ENCODE assay signal across 31 cellular contexts in genomic region chr3:15819576-15819975, GRCh38.
"Had no signal": no experiment of that assay in that cellular context is flagged by ENCODE, and none has a peak within 500 bp of the region (broad histone marks: within the 10 kb centered on the region; RNA-seq: fewer than 3 reads in every experiment).

No MANE protein-coding gene starts in this region.

- H3K27ac ChIP-seq: ascending aorta, cardiac muscle cell, PC-9, RWPE1, VCaP had no signal

- H3K36me3 ChIP-seq: ascending aorta, cardiac muscle cell had no signal

- H3K27ac Mint-ChIP-seq: activated B cell treated with CpG ODN at 0.5 μM for 24 hours; activated CD8-positive, alpha-beta T cell treated with anti-CD3 and anti-CD28 coated beads for 36 hours; activated naive CD8-positive, alpha-beta T cell treated with anti-CD3 and anti-CD28 coated beads, Interleukin-2, amount 10 ng/mL, durations not matched to agents 7 days and 5 days; activated T-cell treated with anti-CD3 and anti-CD28 coated beads, Interleukin-2, amount 50 U/mL, for 24 hours; activated T-helper 2 cell treated with anti-CD3 and anti-CD28 coated beads, Interferon-gamma antibody, Interleukin-2, Interleukin-4, amounts not matched to agents 10 μg/mL and 5 μg/mL and 100 μg/mL, durations not matched to agents 14 hours and 24 hours and 36 hours; T-cell; T-helper 17 cell had no signal

- H2AFZ ChIP-seq: PC-9 had no signal

- H3K4me3 Mint-ChIP-seq: activated B cell treated with CpG ODN at 0.5 μM for 24 hours; activated CD8-positive, alpha-beta T cell treated with anti-CD3 and anti-CD28 coated beads for 36 hours; activated naive CD4-positive, alpha-beta T cell treated with anti-CD3 and anti-CD28 coated beads, Interleukin-2, amount 50 U/mL, for 24 hours; activated naive CD8-positive, alpha-beta T cell treated with anti-CD3 and anti-CD28 coated beads, Interleukin-2, amount 10 ng/mL, durations not matched to agents 7 days and 5 days; activated T-cell treated with anti-CD3 and anti-CD28 coated beads, Interleukin-2, amount 50 U/mL, for 24 hours; T-cell; T-helper 17 cell had no signal

- DNase-seq: activated B cell treated with CpG ODN at 0.5 μM for 24 hours; activated CD4-positive, alpha-beta T cell treated with anti-CD3 and anti-CD28 coated beads for 4 hours; activated CD4-positive, CD25-positive, alpha-beta regulatory T cell treated with anti-CD3 and anti-CD28 coated beads, Interleukin-2, amount 50 U/mL, for 72 hours; activated CD8-positive, alpha-beta T cell treated with anti-CD3 and anti-CD28 coated beads for 36 hours; activated gamma-delta T cell; activated naive CD4-positive, alpha-beta T cell treated with Interleukin-2 at 50 U/mL for 16 hours; activated naive CD8-positive, alpha-beta T cell treated with anti-CD3 and anti-CD28 coated beads, Interleukin-2, amount 10 ng/mL, durations not matched to agents 7 days and 5 days; activated T-cell treated with anti-CD3 and anti-CD28 coated beads, Interleukin-2, amount 50 U/mL, for 24 hours; amygdala; MM.1S; MV-4-11; NCI-H1092; NCI-H1436 treated with DMSO at 0.1 percent for 48 hours; NCI-H1694 treated with DMSO at 0.1 percent for 48 hours; NCI-H2029; NCI-H345; NCI-H524 treated with DMSO at 0.1 percent for 48 hours; NK-92 treated with Interleukin-12 subunit alpha and Interleukin-12 subunit beta, amount 100 ng/mL, for 24 hours; PC-9; SIG-M5; T-cell; T-helper 17 cell; T-helper 9 cell had no signal

- H3K4me3 ChIP-seq: ascending aorta, cardiac muscle cell, PC-9 had no signal

- H3K36me3 Mint-ChIP-seq: activated naive CD8-positive, alpha-beta T cell treated with anti-CD3 and anti-CD28 coated beads, Interleukin-2, amount 10 ng/mL, durations not matched to agents 7 days and 5 days; T-cell had no signal

- H3K9me3 ChIP-seq: ascending aorta had no signal

- ATAC-seq: activated CD8-positive, alpha-beta T cell treated with anti-CD3 and anti-CD28 coated beads for 36 hours; Right ventricle myocardium inferior; SK-N-SH treated with all-trans-retinoic acid at 6 μM for 48 hours; T-cell; T-helper 17 cell had no signal

- H3K4me2 ChIP-seq: PC-9 had no signal

- H3K9me3 Mint-ChIP-seq: activated B cell treated with CpG ODN at 0.5 μM for 24 hours; activated CD8-positive, alpha-beta T cell treated with anti-CD3 and anti-CD28 coated beads for 36 hours; activated naive CD4-positive, alpha-beta T cell treated with anti-CD3 and anti-CD28 coated beads, Interleukin-2, amount 50 U/mL, for 24 hours; activated naive CD8-positive, alpha-beta T cell treated with anti-CD3 and anti-CD28 coated beads, Interleukin-2, amount 10 ng/mL, durations not matched to agents 7 days and 5 days; activated T-cell treated with anti-CD3 and anti-CD28 coated beads, Interleukin-2, amount 50 U/mL, for 24 hours; activated T-helper 2 cell treated with anti-CD3 and anti-CD28 coated beads, Interferon-gamma antibody, Interleukin-2, Interleukin-4, amounts not matched to agents 10 μg/mL and 5 μg/mL and 100 μg/mL, durations not matched to agents 14 hours and 24 hours and 36 hours; T-cell had no signal

- H3K27me3 Mint-ChIP-seq: activated B cell treated with CpG ODN at 0.5 μM for 24 hours; activated CD8-positive, alpha-beta T cell treated with anti-CD3 and anti-CD28 coated beads for 36 hours; activated naive CD4-positive, alpha-beta T cell treated with anti-CD3 and anti-CD28 coated beads, Interleukin-2, amount 50 U/mL, for 24 hours; activated naive CD8-positive, alpha-beta T cell treated with anti-CD3 and anti-CD28 coated beads, Interleukin-2, amount 10 ng/mL, durations not matched to agents 7 days and 5 days; activated T-cell treated with anti-CD3 and anti-CD28 coated beads, Interleukin-2, amount 50 U/mL, for 24 hours; T-cell; T-helper 17 cell had no signal

- H3K27me3 ChIP-seq: ascending aorta, cardiac muscle cell had no signal
